8 cellular contexts compared by ENCODE assay signal in the genomic region with DNA sequence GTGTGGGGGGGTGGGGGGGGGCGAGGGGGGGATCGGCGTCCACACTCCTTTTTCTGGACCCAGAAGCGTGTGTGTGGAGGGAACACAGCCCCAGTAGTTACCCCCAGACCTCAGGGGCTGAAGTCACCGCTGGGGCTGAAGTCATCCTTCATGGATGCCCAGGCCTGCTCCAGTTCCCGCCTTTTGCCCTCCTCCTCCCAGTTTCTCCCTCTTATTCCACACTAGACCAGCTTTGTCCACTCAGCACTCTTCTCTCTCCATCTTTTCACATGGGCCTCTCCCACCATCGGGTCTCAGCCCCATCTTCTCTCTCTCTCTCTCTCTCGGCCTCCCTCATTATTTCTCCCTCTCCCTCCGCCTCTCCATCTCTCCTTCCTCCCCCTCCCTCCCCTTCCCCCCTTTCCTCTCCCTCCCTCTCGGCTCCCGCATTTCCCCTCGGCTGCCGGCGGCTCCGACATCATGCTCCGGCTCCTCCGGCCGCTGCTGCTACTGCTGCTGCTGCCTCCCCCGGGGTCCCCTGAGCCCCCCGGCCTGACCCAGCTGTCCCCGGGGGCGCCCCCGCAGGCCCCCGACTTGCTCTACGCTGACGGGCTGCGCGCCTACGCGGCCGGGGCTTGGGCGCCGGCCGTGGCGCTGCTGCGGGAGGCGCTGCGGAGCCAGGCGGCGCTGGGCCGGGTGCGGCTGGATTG. TPM values are rescaled to one million over a fixed set of nuclear protein-coding genes. Genes with fewer than 3 reads are reported as not detected.
DNase-seq lines count a peak whose midpoint lies in the region; ATAC-seq and TF ChIP-seq lines count a peak whose summit lies in the region.

A gene with protein sequence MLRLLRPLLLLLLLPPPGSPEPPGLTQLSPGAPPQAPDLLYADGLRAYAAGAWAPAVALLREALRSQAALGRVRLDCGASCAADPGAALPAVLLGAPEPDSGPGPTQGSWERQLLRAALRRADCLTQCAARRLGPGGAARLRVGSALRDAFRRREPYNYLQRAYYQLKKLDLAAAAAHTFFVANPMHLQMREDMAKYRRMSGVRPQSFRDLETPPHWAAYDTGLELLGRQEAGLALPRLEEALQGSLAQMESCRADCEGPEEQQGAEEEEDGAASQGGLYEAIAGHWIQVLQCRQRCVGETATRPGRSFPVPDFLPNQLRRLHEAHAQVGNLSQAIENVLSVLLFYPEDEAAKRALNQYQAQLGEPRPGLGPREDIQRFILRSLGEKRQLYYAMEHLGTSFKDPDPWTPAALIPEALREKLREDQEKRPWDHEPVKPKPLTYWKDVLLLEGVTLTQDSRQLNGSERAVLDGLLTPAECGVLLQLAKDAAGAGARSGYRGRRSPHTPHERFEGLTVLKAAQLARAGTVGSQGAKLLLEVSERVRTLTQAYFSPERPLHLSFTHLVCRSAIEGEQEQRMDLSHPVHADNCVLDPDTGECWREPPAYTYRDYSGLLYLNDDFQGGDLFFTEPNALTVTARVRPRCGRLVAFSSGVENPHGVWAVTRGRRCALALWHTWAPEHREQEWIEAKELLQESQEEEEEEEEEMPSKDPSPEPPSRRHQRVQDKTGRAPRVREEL (plus strand): TSS at position 426 of the 689 bp plus-strand sequence. CDS start 34 bp downstream, at position 460.

- peaks cover 16% of the 10 kb centered on the region for H3K4me1 ChIP-seq in A673 (ENCODE audit: insufficient read depth, low read length, poor library complexity, severe bottlenecking)
- H3K4me1 ChIP-seq in PC-9 (replicated peaks; ENCODE audit: insufficient read depth): no peaks in the 10 kb centered on the region

- no peaks in the 10 kb centered on the region for H4K20me1 ChIP-seq in PC-9 (ENCODE audit: insufficient read depth)

- peak within 1 kb of the TSS; percentile 77 for H3K27ac Mint-ChIP-seq in stimulated activated memory B cell treated with anti-CD40 and anti-IgM and Interleukin-4, amounts not matched to agents 10 μg/mL and 1 μg/mL and 100 μg/mL, for 72 hours

- intact Hi-C loops in A673 (cut with micrococcal nuclease; ENCODE audit: unreplicated experiment): loop anchor here (5.0 kb wide), 2 partner anchors 61 to 211 kb away; a partner anchor contains a TSS
- intact Hi-C loops in PC-9 (cut with micrococcal nuclease; ENCODE audit: unreplicated experiment): loop anchor here (5.0 kb wide), 2 partner anchors 141 to 261 kb away; a partner anchor contains a TSS

- H3K27ac ChIP-seq in A673 (ENCODE audit: low read depth, low read length, poor library complexity, severe bottlenecking) (peak within 1 kb of the TSS; percentile 84), PC-9 (no peak within 1 kb of the TSS), layer of hippocampus (ENCODE audit: low read depth, low read length) (peak within 1 kb of the TSS; percentile 65)

- CTCF ChIA-PET in A673 (lab: Charles Lee) (interaction anchor here (0.9 to 1.0 kb wide), 2 partner anchors 75 to 76 kb away, joined by 3 read pairs; a partner anchor contains a TSS), PC-9 (lab: Charles Lee) (interaction anchor here (1.3 kb wide), 1 partner anchor 74 kb away, joined by 5 read pairs; no protein-coding TSS in a partner anchor)

- H2AFZ ChIP-seq in PC-9: no peak within 1 kb of the TSS; the same call in 1 of the 2 replicates

- no peaks in the 10 kb centered on the region for H3K36me3 Mint-ChIP-seq in stimulated activated memory B cell treated with anti-CD40 and anti-IgM and Interleukin-4, amounts not matched to agents 10 μg/mL and 1 μg/mL and 100 μg/mL, for 72 hours

- no peak for TF ChIP-seq CTCF in A673 (conservative IDR thresholded peaks at IDR 0.05; ENCODE audit: low read depth, low read length)
- TF ChIP-seq CTCF in GM13977 (IDR thresholded peaks at IDR 0.05; ENCODE audit: extremely low read depth, insufficient read depth, missing control alignments): peak; percentile 18
- no peak for TF ChIP-seq CTCF in PC-9 (conservative IDR thresholded peaks at IDR 0.05)
- no peak for TF ChIP-seq CTCF in choroid plexus epithelial cell (conservative IDR thresholded peaks at IDR 0.05; ENCODE audit: low read depth, low read length)

- no peaks in the 10 kb centered on the region for H3K27me3 ChIP-seq in A673 (replicated peaks; ENCODE audit: insufficient read depth, low read depth, low read length, poor library complexity)
- peaks cover 90% of the 10 kb centered on the region for H3K27me3 ChIP-seq in PC-9 (ENCODE audit: insufficient read depth, low read depth)
- H3K27me3 ChIP-seq in layer of hippocampus (ENCODE audit: control insufficient read depth, insufficient read depth, low read length): no peaks in the 10 kb centered on the region

- peak within 1 kb of the TSS; percentile 61 for H3K4me2 ChIP-seq in PC-9

- DNase-seq in A673 (ENCODE audit: low spot score) (peak; percentile 76), GM13977 (ENCODE audit: low spot score) (no peak), PC-9 (no peak), choroid plexus epithelial cell (ENCODE audit: low read depth) (peak; percentile 39), NCI-H1436 treated with DMSO at 0.1 percent for 48 hours (lab: John Stamatoyannopoulos, UW) (no peak), HT-29 (ENCODE audit: low spot score) (no peak)

- no peaks in the 10 kb centered on the region for H3K9me3 Mint-ChIP-seq in stimulated activated memory B cell treated with anti-CD40 and anti-IgM and Interleukin-4, amounts not matched to agents 10 μg/mL and 1 μg/mL and 100 μg/mL, for 72 hours

- BruUV-seq in A673 (replicated peaks; lab: Mats Ljungman, UMichigan): no TSS peak
- BruUV-seq in PC-9 (replicated peaks; lab: Mats Ljungman, UMichigan): no TSS peak

- H3K4me1 Mint-ChIP-seq in stimulated activated memory B cell treated with anti-CD40 and anti-IgM and Interleukin-4, amounts not matched to agents 10 μg/mL and 1 μg/mL and 100 μg/mL, for 72 hours: peaks cover 31% of the 10 kb centered on the region

- in situ Hi-C loops in GM13977 (cut with MboI; ENCODE audit: low pct_unique_long_range_greater_than_20kb, low sequenced_read_pairs, unreplicated experiment): no loop called here

- peak within 1 kb of the TSS; percentile 82 for H3K4me3 Mint-ChIP-seq in stimulated activated memory B cell treated with anti-CD40 and anti-IgM and Interleukin-4, amounts not matched to agents 10 μg/mL and 1 μg/mL and 100 μg/mL, for 72 hours

- H3K4me3 ChIP-seq in A673 (ENCODE audit: low read depth, low read length, poor library complexity, severe bottlenecking) (peak within 1 kb of the TSS; percentile 95), PC-9 (peak within 1 kb of the TSS; percentile 13; the same call in 1 of the 2 replicates), choroid plexus epithelial cell (ENCODE audit: low read depth, low read length) (peak within 1 kb of the TSS; percentile 93)

- peaks cover 90% of the 10 kb centered on the region for H3K27me3 Mint-ChIP-seq in stimulated activated memory B cell treated with anti-CD40 and anti-IgM and Interleukin-4, amounts not matched to agents 10 μg/mL and 1 μg/mL and 100 μg/mL, for 72 hours

- peak; percentile 8 for ATAC-seq in stimulated activated memory B cell treated with anti-CD40 and anti-IgM and Interleukin-4, amounts not matched to agents 10 μg/mL and 1 μg/mL and 100 μg/mL, for 72 hours

- POLR2A ChIA-PET in A673 (lab: Charles Lee; ENCODE audit: low non-redundant PET): no interaction called here
- POLR2A ChIA-PET in PC-9 (lab: Charles Lee; ENCODE audit: unreplicated experiment): interaction anchor here (0.7 kb wide), 1 partner anchor 27 kb away, joined by 4 read pairs; no protein-coding TSS in a partner anchor

- H3K36me3 ChIP-seq in A673 (ENCODE audit: insufficient read depth, low read length, poor library complexity, severe bottlenecking) (peaks cover 22% of the 10 kb centered on the region), PC-9 (ENCODE audit: low read depth) (no peaks in the 10 kb centered on the region)

- H3F3A ChIP-seq in PC-9 (ENCODE audit: insufficient read depth, low read depth): no peaks in the 10 kb centered on the region; the same call in 1 of the 2 replicates

- no peaks in the 10 kb centered on the region for H3K79me2 ChIP-seq in PC-9 (ENCODE audit: low read depth)

- no peaks in the 10 kb centered on the region for H3K9me2 ChIP-seq in PC-9 (ENCODE audit: insufficient read depth)

- H3K9me3 ChIP-seq in A673 (ENCODE audit: low read depth, low read length, poor library complexity, severe bottlenecking) (no peaks in the 10 kb centered on the region), PC-9 (ENCODE audit: insufficient read depth, low read depth) (no peaks in the 10 kb centered on the region)

RNA-seq across cellular contexts. Expression of the gene that starts here (rescaled TPM):
- total RNA-seq in A673 (2021): 45.3 and 45.6 TPM in 2 replicates
- 0.45 and 0.52 TPM in 2 replicates for total RNA-seq in PC-9 (2021)
- 2.2 and 2.7 TPM in 2 replicates for total RNA-seq in HT-29 (2014; rRNA removed; shearing (Covaris generic))

Comparison
In these comparisons a context has a peak if more than half of its experiments do, and no peak if none do; other contexts are left out.
1. RNA of the gene that starts here (total RNA-seq): 45.3 to 45.6 TPM in A673; 2.2 to 2.7 TPM in HT-29 and 0.45 to 0.52 TPM in PC-9; every median in the first group is over 10 times any median in the second.
2. DNase-seq: peak in A673 (single experiment) and choroid plexus epithelial cell (single experiment); none in GM13977 (single experiment), PC-9 (0 of 2), NCI-H1436 treated with DMSO at 0.1 percent for 48 hours (single experiment) and HT-29 (single experiment).
3. H3K4me3 ChIP-seq: peak in every context shown above with its lines; median percentile 95 in A673; 93 in choroid plexus epithelial cell; 13 in PC-9.